Comparison of ENCODE assay signal across 14 cellular contexts in the genomic region with DNA sequence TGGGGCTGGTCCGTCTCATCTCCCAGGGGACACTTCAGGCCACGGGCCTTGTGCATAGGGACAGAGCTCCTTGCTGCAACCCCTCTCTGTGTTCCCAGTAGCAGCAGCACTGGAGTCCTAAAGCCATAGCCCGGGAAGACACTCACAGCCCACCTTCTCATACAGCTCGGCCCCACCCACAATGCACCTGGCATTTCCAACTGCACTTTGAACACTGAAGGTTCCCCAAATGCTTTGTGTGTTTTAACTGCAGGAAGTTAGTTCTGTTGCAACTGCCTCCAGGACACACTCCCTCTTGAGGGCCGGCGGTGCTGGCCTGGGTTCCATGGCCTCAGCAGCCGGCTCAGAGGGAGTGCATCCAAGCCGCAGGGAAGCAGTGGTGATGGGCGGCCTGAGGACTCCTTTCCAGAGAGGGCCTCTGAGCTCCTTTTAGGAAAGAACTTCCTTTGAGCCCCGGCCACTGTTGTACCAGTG. TPM values are rescaled to one million over a fixed set of nuclear protein-coding genes. Genes with fewer than 3 reads are reported as not detected.
"Had no signal": no experiment of that assay in that cellular context is flagged by ENCODE, and none has a peak within 500 bp of the region (broad histone marks: within the 10 kb centered on the region; RNA-seq: fewer than 3 reads in every experiment).

No MANE protein-coding gene starts in this region.

- H3K27ac Mint-ChIP-seq: activated CD4-positive, alpha-beta memory T cell treated with anti-CD3 and anti-CD28 coated beads for 36 hours; activated naive CD4-positive, alpha-beta T cell treated with anti-CD3 and anti-CD28 coated beads, Interleukin-2, amount 10 ng/mL, durations not matched to agents 7 days and 5 days; activated T-helper 17 cell treated with anti-CD3 and anti-CD28 coated beads, Interleukin-2, amount 50 U/mL, for 72 hours had no signal

- H3K27ac ChIP-seq: gastroesophageal sphincter, tibial nerve had no signal

- ATAC-seq: activated T-helper 17 cell treated with anti-CD3 and anti-CD28 coated beads, Interleukin-2, amount 50 U/mL, for 72 hours; gastroesophageal sphincter; left ventricle myocardium superior had no signal

- H3K4me3 Mint-ChIP-seq: activated CD4-positive, alpha-beta memory T cell treated with anti-CD3 and anti-CD28 coated beads for 36 hours; activated naive CD4-positive, alpha-beta T cell treated with anti-CD3 and anti-CD28 coated beads, Interleukin-2, amount 10 ng/mL, durations not matched to agents 7 days and 5 days; activated T-helper 17 cell treated with anti-CD3 and anti-CD28 coated beads, Interleukin-2, amount 50 U/mL, for 72 hours; central memory CD8-positive, alpha-beta T cell had no signal

- H3K4me3 ChIP-seq: gastroesophageal sphincter, tibial nerve had no signal

- H3K9me3 ChIP-seq: gastroesophageal sphincter, tibial nerve had no signal

- H3K4me1 Mint-ChIP-seq: activated T-helper 17 cell treated with anti-CD3 and anti-CD28 coated beads, Interleukin-2, amount 50 U/mL, for 72 hours had no signal

- H3K9me3 Mint-ChIP-seq: activated T-helper 17 cell treated with anti-CD3 and anti-CD28 coated beads, Interleukin-2, amount 50 U/mL, for 72 hours; central memory CD8-positive, alpha-beta T cell had no signal

- H3K4me1 ChIP-seq: gastroesophageal sphincter had no signal

- H3K36me3 Mint-ChIP-seq: activated CD4-positive, alpha-beta memory T cell treated with anti-CD3 and anti-CD28 coated beads for 36 hours; activated naive CD4-positive, alpha-beta T cell treated with anti-CD3 and anti-CD28 coated beads, Interleukin-2, amount 10 ng/mL, durations not matched to agents 7 days and 5 days had no signal

- H3K36me3 ChIP-seq: gastroesophageal sphincter, tibial nerve had no signal

- DNase-seq: activated CD4-positive, alpha-beta memory T cell treated with anti-CD3 and anti-CD28 coated beads for 36 hours; activated CD4-positive, alpha-beta T cell treated with anti-CD3 and anti-CD28 coated beads for 1 hour; activated naive CD4-positive, alpha-beta T cell treated with anti-CD3 and anti-CD28 coated beads, Interleukin-2, amount 10 ng/mL, durations not matched to agents 7 days and 5 days; dermis blood vessel endothelial cell; islet precursor cell; left ventricle myocardium superior; mesendoderm; stimulated activated CD4-positive, alpha-beta T cell treated with anti-CD3 and anti-CD28 coated beads, Interleukin-15, amount 100 ng/mL, for 24 hours; stimulated activated CD4-positive, alpha-beta T cell treated with anti-CD3 and anti-CD28 coated beads, Interleukin-4, amount 100 ng/mL, for 4 hours had no signal

RNA-seq across cellular contexts. Expression of gene TMEM255B, which starts 22.7 kb away (rescaled TPM):
- polyA plus RNA-seq: neural cell had no signal
